ENCODE assay signal across 1 cellular context in the genomic region with DNA sequence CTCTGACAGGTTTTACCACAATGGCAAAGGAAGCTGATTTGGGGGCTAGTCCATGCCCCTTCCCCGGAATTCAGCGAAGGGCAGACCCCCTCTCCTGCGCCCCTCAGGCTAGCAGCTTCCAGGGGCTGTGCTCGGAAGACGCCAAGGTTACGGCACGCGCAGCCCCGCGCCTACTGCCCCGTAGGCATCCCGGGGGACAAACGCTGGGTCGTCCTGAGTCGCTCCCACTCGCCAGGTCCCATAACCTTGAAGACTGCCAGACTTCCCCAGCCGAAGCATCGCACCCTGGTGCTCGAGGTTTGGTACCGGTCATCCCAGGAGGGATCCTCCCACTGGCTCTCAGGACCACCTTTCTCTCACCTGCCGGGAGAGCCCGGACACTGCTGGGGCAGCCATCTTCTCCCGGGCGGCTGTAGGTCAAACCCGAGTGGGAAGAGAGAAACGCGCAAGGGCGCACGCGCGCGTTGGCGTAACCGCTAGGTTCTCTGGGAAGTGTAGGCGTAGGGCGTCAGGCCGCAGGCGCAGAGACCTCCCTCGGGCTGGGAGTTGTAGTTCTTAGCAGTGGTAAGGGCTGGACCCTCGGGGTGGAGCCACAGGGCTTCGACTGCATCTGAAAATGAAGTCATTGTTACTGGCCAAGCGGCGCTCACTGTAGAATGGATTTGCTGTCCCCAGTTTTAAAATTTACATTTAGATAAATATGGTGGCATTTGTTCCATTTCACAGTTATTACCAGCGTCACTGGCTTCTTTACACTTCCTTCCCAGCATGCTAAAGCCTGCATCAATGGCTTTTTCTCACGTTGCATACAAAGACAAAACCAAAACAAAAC.
TF ChIP-seq lines count a peak whose summit lies in the region.

A gene with protein sequence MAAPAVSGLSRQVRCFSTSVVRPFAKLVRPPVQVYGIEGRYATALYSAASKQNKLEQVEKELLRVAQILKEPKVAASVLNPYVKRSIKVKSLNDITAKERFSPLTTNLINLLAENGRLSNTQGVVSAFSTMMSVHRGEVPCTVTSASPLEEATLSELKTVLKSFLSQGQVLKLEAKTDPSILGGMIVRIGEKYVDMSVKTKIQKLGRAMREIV (minus strand): TSS at position 437 of the 832 bp plus-strand sequence. CDS start 41 bp downstream, at position 396.

TF ChIP-seq in K562, 482 proteins besides CTCF, POLR2A, EP300 and RAD21 (continued from another document and continues in another):
- TF ChIP-seq SMC3 (conservative IDR thresholded peaks at IDR 0.05; ENCODE audit: insufficient read depth, low read depth, low read length) = 0 out of 2 replicates have a peak, but pooled peaks have one; percentile 4
- no peak for TF ChIP-seq NEUROD1 (IDR thresholded peaks at IDR 0.05; ENCODE audit: borderline replicate concordance, low read depth, low read length, partially characterized antibody)
- no peak for TF ChIP-seq RBM17 (IDR thresholded peaks at IDR 0.05; ENCODE audit: borderline replicate concordance, low read depth, low read length)
- TF ChIP-seq GABPB2 (CRISPR knock-in tag; conservative IDR thresholded peaks at IDR 0.05) = peak; percentile 45; the same call in 1 of the 2 replicates
- TF ChIP-seq BHLHE40 (IDR thresholded peaks at IDR 0.05; ENCODE audit: low read length) = peak; percentile 21; the same call in 1 of the 2 replicates
- TF ChIP-seq, protein P1, sequence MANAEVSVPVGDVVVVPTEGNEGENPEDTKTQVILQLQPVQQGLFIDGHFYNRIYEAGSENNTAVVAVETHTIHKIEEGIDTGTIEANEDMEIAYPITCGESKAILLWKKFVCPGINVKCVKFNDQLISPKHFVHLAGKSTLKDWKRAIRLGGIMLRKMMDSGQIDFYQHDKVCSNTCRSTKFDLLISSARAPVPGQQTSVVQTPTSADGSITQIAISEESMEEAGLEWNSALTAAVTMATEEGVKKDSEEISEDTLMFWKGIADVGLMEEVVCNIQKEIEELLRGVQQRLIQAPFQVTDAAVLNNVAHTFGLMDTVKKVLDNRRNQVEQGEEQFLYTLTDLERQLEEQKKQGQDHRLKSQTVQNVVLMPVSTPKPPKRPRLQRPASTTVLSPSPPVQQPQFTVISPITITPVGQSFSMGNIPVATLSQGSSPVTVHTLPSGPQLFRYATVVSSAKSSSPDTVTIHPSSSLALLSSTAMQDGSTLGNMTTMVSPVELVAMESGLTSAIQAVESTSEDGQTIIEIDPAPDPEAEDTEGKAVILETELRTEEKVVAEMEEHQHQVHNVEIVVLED (CRISPR knock-in tag; IDR thresholded peaks at IDR 0.05) = peak; percentile 98
- TF ChIP-seq ETV5 (CRISPR knock-in tag; IDR thresholded peaks at IDR 0.05; ENCODE audit: low read depth) = 0 out of 2 replicates have a peak, but pooled peaks have one; percentile 37
- TF ChIP-seq FOXK1 (CRISPR knock-in tag; IDR thresholded peaks at IDR 0.05; ENCODE audit: borderline replicate concordance) = peak; percentile 87; the same call in 1 of the 2 replicates
- TF ChIP-seq, protein P2, sequence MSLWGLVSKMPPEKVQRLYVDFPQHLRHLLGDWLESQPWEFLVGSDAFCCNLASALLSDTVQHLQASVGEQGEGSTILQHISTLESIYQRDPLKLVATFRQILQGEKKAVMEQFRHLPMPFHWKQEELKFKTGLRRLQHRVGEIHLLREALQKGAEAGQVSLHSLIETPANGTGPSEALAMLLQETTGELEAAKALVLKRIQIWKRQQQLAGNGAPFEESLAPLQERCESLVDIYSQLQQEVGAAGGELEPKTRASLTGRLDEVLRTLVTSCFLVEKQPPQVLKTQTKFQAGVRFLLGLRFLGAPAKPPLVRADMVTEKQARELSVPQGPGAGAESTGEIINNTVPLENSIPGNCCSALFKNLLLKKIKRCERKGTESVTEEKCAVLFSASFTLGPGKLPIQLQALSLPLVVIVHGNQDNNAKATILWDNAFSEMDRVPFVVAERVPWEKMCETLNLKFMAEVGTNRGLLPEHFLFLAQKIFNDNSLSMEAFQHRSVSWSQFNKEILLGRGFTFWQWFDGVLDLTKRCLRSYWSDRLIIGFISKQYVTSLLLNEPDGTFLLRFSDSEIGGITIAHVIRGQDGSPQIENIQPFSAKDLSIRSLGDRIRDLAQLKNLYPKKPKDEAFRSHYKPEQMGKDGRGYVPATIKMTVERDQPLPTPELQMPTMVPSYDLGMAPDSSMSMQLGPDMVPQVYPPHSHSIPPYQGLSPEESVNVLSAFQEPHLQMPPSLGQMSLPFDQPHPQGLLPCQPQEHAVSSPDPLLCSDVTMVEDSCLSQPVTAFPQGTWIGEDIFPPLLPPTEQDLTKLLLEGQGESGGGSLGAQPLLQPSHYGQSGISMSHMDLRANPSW (CRISPR knock-in tag; IDR thresholded peaks at IDR 0.05) = no peak
- TF ChIP-seq, protein P3, sequence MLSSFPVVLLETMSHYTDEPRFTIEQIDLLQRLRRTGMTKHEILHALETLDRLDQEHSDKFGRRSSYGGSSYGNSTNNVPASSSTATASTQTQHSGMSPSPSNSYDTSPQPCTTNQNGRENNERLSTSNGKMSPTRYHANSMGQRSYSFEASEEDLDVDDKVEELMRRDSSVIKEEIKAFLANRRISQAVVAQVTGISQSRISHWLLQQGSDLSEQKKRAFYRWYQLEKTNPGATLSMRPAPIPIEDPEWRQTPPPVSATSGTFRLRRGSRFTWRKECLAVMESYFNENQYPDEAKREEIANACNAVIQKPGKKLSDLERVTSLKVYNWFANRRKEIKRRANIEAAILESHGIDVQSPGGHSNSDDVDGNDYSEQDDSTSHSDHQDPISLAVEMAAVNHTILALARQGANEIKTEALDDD (IDR thresholded peaks at IDR 0.05) = no peak
- TF ChIP-seq, protein P4, sequence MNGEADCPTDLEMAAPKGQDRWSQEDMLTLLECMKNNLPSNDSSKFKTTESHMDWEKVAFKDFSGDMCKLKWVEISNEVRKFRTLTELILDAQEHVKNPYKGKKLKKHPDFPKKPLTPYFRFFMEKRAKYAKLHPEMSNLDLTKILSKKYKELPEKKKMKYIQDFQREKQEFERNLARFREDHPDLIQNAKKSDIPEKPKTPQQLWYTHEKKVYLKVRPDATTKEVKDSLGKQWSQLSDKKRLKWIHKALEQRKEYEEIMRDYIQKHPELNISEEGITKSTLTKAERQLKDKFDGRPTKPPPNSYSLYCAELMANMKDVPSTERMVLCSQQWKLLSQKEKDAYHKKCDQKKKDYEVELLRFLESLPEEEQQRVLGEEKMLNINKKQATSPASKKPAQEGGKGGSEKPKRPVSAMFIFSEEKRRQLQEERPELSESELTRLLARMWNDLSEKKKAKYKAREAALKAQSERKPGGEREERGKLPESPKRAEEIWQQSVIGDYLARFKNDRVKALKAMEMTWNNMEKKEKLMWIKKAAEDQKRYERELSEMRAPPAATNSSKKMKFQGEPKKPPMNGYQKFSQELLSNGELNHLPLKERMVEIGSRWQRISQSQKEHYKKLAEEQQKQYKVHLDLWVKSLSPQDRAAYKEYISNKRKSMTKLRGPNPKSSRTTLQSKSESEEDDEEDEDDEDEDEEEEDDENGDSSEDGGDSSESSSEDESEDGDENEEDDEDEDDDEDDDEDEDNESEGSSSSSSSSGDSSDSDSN (IDR thresholded peaks at IDR 0.05; ENCODE audit: borderline replicate concordance in 1 of 2, low read depth in 2 of 2, low read length in 2 of 2) = 0 out of 4 replicates have a peak, but pooled peaks of 1 of the 2 experiments have one; percentile 37
- TF ChIP-seq POLR2H (tag; IDR thresholded peaks at IDR 0.05; ENCODE audit: low read depth) = peak; percentile 86
- TF ChIP-seq ESRRA (IDR thresholded peaks at IDR 0.05; ENCODE audit: borderline replicate concordance, low read depth) = peak; percentile 99
- peak; percentile 26 for TF ChIP-seq CCNT2 (IDR thresholded peaks at IDR 0.05; ENCODE audit: borderline replicate concordance, extremely low read depth, insufficient read length, low read depth, low read length)
- peak; percentile 61; the same call in 1 of the 2 replicates for TF ChIP-seq ZNF212 (CRISPR knock-in tag; IDR thresholded peaks at IDR 0.05)
- TF ChIP-seq YBX1 (IDR thresholded peaks at IDR 0.05) = no peak
- 0 out of 2 replicates have a peak, but pooled peaks have one; percentile 19 for TF ChIP-seq ZNF165 (CRISPR knock-in tag; IDR thresholded peaks at IDR 0.05; ENCODE audit: borderline replicate concordance)
- peak; percentile 97 for TF ChIP-seq POLR2AphosphoS5 (IDR thresholded peaks at IDR 0.05; ENCODE audit: control insufficient read depth, insufficient read depth, low read depth, low read length)
- TF ChIP-seq, protein P5, sequence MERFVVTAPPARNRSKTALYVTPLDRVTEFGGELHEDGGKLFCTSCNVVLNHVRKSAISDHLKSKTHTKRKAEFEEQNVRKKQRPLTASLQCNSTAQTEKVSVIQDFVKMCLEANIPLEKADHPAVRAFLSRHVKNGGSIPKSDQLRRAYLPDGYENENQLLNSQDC (CRISPR knock-in tag; IDR thresholded peaks at IDR 0.05) = no peak
- no peak for TF ChIP-seq MTA2 (IDR thresholded peaks at IDR 0.05; ENCODE audit: low read depth)
- no peak for TF ChIP-seq EZH2 (IDR thresholded peaks at IDR 0.05; ENCODE audit: borderline replicate concordance, low read depth, low read length)
- 0 out of 2 replicates have a peak, but pooled peaks have one; percentile 57 for TF ChIP-seq MTA1 (IDR thresholded peaks at IDR 0.05; ENCODE audit: borderline replicate concordance)
- TF ChIP-seq ETV1 (tag; conservative IDR thresholded peaks at IDR 0.05; ENCODE audit: low read depth) = no peak
- peak; percentile 99 to 100 for TF ChIP-seq NRF1 (conservative IDR thresholded peaks at IDR 0.05 in 1 of 2, IDR thresholded peaks at IDR 0.05 in 1 of 2)
- no peak for TF ChIP-seq KLF1 (tag; IDR thresholded peaks at IDR 0.05)
- 0 out of 2 replicates have a peak, but pooled peaks have one; percentile 7 for TF ChIP-seq ZNF324 (CRISPR knock-in tag; IDR thresholded peaks at IDR 0.05)
- peak; percentile 74; the same call in 1 of the 2 replicates for TF ChIP-seq RB1 (IDR thresholded peaks at IDR 0.05; ENCODE audit: low read depth)
- TF ChIP-seq, protein P6, sequence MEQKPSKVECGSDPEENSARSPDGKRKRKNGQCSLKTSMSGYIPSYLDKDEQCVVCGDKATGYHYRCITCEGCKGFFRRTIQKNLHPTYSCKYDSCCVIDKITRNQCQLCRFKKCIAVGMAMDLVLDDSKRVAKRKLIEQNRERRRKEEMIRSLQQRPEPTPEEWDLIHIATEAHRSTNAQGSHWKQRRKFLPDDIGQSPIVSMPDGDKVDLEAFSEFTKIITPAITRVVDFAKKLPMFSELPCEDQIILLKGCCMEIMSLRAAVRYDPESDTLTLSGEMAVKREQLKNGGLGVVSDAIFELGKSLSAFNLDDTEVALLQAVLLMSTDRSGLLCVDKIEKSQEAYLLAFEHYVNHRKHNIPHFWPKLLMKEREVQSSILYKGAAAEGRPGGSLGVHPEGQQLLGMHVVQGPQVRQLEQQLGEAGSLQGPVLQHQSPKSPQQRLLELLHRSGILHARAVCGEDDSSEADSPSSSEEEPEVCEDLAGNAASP (IDR thresholded peaks at IDR 0.05) = no peak
- peak; percentile 71 for TF ChIP-seq L3MBTL2 (IDR thresholded peaks at IDR 0.05)
- peak; percentile 92 for TF ChIP-seq TBP (optimal IDR thresholded peaks at IDR 0.05; ENCODE audit: low read depth, low read length)
- peak; percentile 94 for TF ChIP-seq TAF9B (IDR thresholded peaks at IDR 0.05; ENCODE audit: partially characterized antibody)
- TF ChIP-seq, protein P7, sequence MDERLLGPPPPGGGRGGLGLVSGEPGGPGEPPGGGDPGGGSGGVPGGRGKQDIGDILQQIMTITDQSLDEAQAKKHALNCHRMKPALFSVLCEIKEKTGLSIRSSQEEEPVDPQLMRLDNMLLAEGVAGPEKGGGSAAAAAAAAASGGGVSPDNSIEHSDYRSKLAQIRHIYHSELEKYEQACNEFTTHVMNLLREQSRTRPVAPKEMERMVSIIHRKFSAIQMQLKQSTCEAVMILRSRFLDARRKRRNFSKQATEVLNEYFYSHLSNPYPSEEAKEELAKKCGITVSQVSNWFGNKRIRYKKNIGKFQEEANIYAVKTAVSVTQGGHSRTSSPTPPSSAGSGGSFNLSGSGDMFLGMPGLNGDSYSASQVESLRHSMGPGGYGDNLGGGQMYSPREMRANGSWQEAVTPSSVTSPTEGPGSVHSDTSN (CRISPR knock-in tag; IDR thresholded peaks at IDR 0.05; ENCODE audit: low read depth) = no peak
- TF ChIP-seq, protein P7 (tag; conservative IDR thresholded peaks at IDR 0.05; ENCODE audit: low read depth) = no peak
- peak; percentile 49 for TF ChIP-seq NFIC (IDR thresholded peaks at IDR 0.05)
- TF ChIP-seq ZFPM2 (CRISPR knock-in tag; IDR thresholded peaks at IDR 0.05) = no peak
- TF ChIP-seq, protein P8, sequence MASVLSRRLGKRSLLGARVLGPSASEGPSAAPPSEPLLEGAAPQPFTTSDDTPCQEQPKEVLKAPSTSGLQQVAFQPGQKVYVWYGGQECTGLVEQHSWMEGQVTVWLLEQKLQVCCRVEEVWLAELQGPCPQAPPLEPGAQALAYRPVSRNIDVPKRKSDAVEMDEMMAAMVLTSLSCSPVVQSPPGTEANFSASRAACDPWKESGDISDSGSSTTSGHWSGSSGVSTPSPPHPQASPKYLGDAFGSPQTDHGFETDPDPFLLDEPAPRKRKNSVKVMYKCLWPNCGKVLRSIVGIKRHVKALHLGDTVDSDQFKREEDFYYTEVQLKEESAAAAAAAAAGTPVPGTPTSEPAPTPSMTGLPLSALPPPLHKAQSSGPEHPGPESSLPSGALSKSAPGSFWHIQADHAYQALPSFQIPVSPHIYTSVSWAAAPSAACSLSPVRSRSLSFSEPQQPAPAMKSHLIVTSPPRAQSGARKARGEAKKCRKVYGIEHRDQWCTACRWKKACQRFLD (CRISPR knock-in tag; IDR thresholded peaks at IDR 0.05) = no peak
- 0 out of 2 replicates have a peak, but pooled peaks have one; percentile 23 for TF ChIP-seq NR2C2 (CRISPR knock-in tag; IDR thresholded peaks at IDR 0.05)
- TF ChIP-seq NR2C2 (tag; IDR thresholded peaks at IDR 0.05) = peak; percentile 87
- TF ChIP-seq EP400 (IDR thresholded peaks at IDR 0.05) = peak; percentile 84
- no peak for TF ChIP-seq SMAD2 (IDR thresholded peaks at IDR 0.05; ENCODE audit: low read depth, low read length)
- TF ChIP-seq ZNF232 (CRISPR knock-in tag; IDR thresholded peaks at IDR 0.05) = peak; percentile 41; the same call in 1 of the 2 replicates
- TF ChIP-seq SNIP1 (IDR thresholded peaks at IDR 0.05; ENCODE audit: low read depth) = no peak
